Comparison of ENCODE assay signal across 1 cellular context in genomic region chr9:121634800-121635261, GRCh38.
TF ChIP-seq lines count a peak whose summit lies in the region.

No MANE protein-coding gene starts in this region.

TF ChIP-seq in HepG2, 621 proteins besides CTCF, POLR2A, EP300 and RAD21 (continued from another document and continues in another):
- TF ChIP-seq ZNF687 (CRISPR knock-in tag; IDR thresholded peaks at IDR 0.05) (peak; percentile 78), ZSCAN29 (CRISPR knock-in tag; conservative IDR thresholded peaks at IDR 0.05) (no peak), ZNF44 (CRISPR knock-in tag; IDR thresholded peaks at IDR 0.05) (no peak), SALL1 (CRISPR knock-in tag; IDR thresholded peaks at IDR 0.05) (0 out of 2 replicates have a peak, but pooled peaks have one; percentile 34), FOXK2 (IDR thresholded peaks at IDR 0.05) (no peak), MED1 (CRISPR knock-in tag; IDR thresholded peaks at IDR 0.05) (peak; percentile 25; the same call in 1 of the 2 replicates), HOXA5 (CRISPR knock-in tag; IDR thresholded peaks at IDR 0.05) (no peak), ZNF3 (CRISPR knock-in tag; IDR thresholded peaks at IDR 0.05) (no peak), ATM (IDR thresholded peaks at IDR 0.05; ENCODE audit: borderline replicate concordance) (no peak), THAP7 (CRISPR knock-in tag; IDR thresholded peaks at IDR 0.05) (no peak), IKZF1 (IDR thresholded peaks at IDR 0.05) (no peak), GZF1 (CRISPR knock-in tag; IDR thresholded peaks at IDR 0.05) (no peak), XRCC5 (optimal IDR thresholded peaks at IDR 0.05; ENCODE audit: low read length) (peak; percentile 62), ZFX (CRISPR knock-in tag; IDR thresholded peaks at IDR 0.05; ENCODE audit: low read depth) (peak; percentile 59; the same call in 1 of the 2 replicates), FOXA1 (IDR thresholded peaks at IDR 0.05) (no peak), FOXA1 (CRISPR knock-in tag; IDR thresholded peaks at IDR 0.05) (0 out of 2 replicates have a peak, but pooled peaks have one; percentile 11), ARHGAP35 (CRISPR knock-in tag; IDR thresholded peaks at IDR 0.05; ENCODE audit: borderline replicate concordance) (0 out of 2 replicates have a peak, but pooled peaks have one; percentile 20), ZSCAN25 (CRISPR knock-in tag; IDR thresholded peaks at IDR 0.05) (0 out of 2 replicates have a peak, but pooled peaks have one; percentile 13), RFX1 (IDR thresholded peaks at IDR 0.05) (no peak), TCF7L2 (IDR thresholded peaks at IDR 0.05; ENCODE audit: low read depth, low read length) (no peak), ZNF431 (CRISPR knock-in tag; IDR thresholded peaks at IDR 0.05; ENCODE audit: borderline replicate concordance, low read depth) (no peak), BCL3 (CRISPR knock-in tag; IDR thresholded peaks at IDR 0.05) (no peak), TBX2 (CRISPR knock-in tag; IDR thresholded peaks at IDR 0.05; ENCODE audit: borderline replicate concordance) (no peak), NR2F6 (IDR thresholded peaks at IDR 0.05) (no peak), NR2F6 (CRISPR knock-in tag; IDR thresholded peaks at IDR 0.05) (0 out of 2 replicates have a peak, but pooled peaks have one; percentile 34), HMGXB4 (CRISPR knock-in tag; IDR thresholded peaks at IDR 0.05; ENCODE audit: borderline replicate concordance in 1 of 2, low read depth in 1 of 2) (peak in 1 of 2 experiments; percentile 49; a peak in 1 of 4 replicates), SAP130 (CRISPR knock-in tag; IDR thresholded peaks at IDR 0.05; ENCODE audit: low read depth) (peak; percentile 19; the same call in 1 of the 2 replicates), PPARG (CRISPR knock-in tag; conservative IDR thresholded peaks at IDR 0.05) (no peak), SMC3 (IDR thresholded peaks at IDR 0.05; ENCODE audit: low read length) (peak; percentile 47; the same call in 1 of the 2 replicates), KDM2A (CRISPR knock-in tag; IDR thresholded peaks at IDR 0.05; ENCODE audit: borderline replicate concordance, low read depth) (no peak), ZUFSP (CRISPR knock-in tag; IDR thresholded peaks at IDR 0.05; ENCODE audit: borderline replicate concordance) (no peak), ZNF274 (CRISPR knock-in tag; IDR thresholded peaks at IDR 0.05) (peak; percentile 56; the same call in 1 of the 2 replicates), SAFB2 (CRISPR knock-in tag; IDR thresholded peaks at IDR 0.05; ENCODE audit: borderline replicate concordance, low read depth) (no peak), EEA1 (CRISPR knock-in tag; IDR thresholded peaks at IDR 0.05; ENCODE audit: borderline replicate concordance) (no peak), DNMT1 (CRISPR knock-in tag; IDR thresholded peaks at IDR 0.05) (peak; percentile 28; the same call in 1 of the 2 replicates), ELF3 (CRISPR knock-in tag; IDR thresholded peaks at IDR 0.05) (0 out of 2 replicates have a peak, but pooled peaks have one; percentile 12), CEBPG (CRISPR knock-in tag; IDR thresholded peaks at IDR 0.05) (no peak), PRMT3 (CRISPR knock-in tag; IDR thresholded peaks at IDR 0.05; ENCODE audit: borderline replicate concordance, low read depth) (no peak), ZNF263 (CRISPR knock-in tag; IDR thresholded peaks at IDR 0.05) (0 out of 2 replicates have a peak, but pooled peaks have one; percentile 4), SMYD3 (CRISPR knock-in tag; IDR thresholded peaks at IDR 0.05) (no peak), ZSCAN21 (CRISPR knock-in tag; IDR thresholded peaks at IDR 0.05; ENCODE audit: borderline replicate concordance) (peak; percentile 43; the same call in 1 of the 2 replicates), ZNF343 (CRISPR knock-in tag; IDR thresholded peaks at IDR 0.05) (0 out of 2 replicates have a peak, but pooled peaks have one; percentile 35), LRRFIP1 (CRISPR knock-in tag; conservative IDR thresholded peaks at IDR 0.05) (no peak), IRF2 (CRISPR knock-in tag; IDR thresholded peaks at IDR 0.05) (0 out of 2 replicates have a peak, but pooled peaks have one; percentile 19), ZKSCAN1 (IDR thresholded peaks at IDR 0.05; ENCODE audit: low read length) (no peak), ZNF589 (CRISPR knock-in tag; conservative IDR thresholded peaks at IDR 0.05) (no peak)
- TF ChIP-seq, protein P1, sequence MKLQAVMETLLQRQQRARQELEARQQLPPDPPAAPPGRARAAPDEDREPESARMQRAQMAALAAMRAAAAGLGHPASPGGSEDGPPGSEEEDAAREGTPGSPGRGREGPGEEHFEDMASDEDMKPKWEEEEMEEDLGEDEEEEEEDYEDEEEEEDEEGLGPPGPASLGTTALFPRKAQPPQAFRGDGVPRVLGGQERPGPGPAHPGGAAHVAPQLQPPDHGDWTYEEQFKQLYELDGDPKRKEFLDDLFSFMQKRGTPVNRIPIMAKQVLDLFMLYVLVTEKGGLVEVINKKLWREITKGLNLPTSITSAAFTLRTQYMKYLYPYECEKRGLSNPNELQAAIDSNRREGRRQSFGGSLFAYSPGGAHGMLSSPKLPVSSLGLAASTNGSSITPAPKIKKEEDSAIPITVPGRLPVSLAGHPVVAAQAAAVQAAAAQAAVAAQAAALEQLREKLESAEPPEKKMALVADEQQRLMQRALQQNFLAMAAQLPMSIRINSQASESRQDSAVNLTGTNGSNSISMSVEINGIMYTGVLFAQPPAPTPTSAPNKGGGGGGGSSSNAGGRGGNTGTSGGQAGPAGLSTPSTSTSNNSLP (IDR thresholded peaks at IDR 0.05; ENCODE audit: low read depth, low read length) = no peak
- TF ChIP-seq, protein P2, sequence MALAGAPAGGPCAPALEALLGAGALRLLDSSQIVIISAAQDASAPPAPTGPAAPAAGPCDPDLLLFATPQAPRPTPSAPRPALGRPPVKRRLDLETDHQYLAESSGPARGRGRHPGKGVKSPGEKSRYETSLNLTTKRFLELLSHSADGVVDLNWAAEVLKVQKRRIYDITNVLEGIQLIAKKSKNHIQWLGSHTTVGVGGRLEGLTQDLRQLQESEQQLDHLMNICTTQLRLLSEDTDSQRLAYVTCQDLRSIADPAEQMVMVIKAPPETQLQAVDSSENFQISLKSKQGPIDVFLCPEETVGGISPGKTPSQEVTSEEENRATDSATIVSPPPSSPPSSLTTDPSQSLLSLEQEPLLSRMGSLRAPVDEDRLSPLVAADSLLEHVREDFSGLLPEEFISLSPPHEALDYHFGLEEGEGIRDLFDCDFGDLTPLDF (CRISPR knock-in tag; IDR thresholded peaks at IDR 0.05) = no peak
- TF ChIP-seq, protein P3, sequence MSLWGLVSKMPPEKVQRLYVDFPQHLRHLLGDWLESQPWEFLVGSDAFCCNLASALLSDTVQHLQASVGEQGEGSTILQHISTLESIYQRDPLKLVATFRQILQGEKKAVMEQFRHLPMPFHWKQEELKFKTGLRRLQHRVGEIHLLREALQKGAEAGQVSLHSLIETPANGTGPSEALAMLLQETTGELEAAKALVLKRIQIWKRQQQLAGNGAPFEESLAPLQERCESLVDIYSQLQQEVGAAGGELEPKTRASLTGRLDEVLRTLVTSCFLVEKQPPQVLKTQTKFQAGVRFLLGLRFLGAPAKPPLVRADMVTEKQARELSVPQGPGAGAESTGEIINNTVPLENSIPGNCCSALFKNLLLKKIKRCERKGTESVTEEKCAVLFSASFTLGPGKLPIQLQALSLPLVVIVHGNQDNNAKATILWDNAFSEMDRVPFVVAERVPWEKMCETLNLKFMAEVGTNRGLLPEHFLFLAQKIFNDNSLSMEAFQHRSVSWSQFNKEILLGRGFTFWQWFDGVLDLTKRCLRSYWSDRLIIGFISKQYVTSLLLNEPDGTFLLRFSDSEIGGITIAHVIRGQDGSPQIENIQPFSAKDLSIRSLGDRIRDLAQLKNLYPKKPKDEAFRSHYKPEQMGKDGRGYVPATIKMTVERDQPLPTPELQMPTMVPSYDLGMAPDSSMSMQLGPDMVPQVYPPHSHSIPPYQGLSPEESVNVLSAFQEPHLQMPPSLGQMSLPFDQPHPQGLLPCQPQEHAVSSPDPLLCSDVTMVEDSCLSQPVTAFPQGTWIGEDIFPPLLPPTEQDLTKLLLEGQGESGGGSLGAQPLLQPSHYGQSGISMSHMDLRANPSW (CRISPR knock-in tag; IDR thresholded peaks at IDR 0.05; ENCODE audit: borderline replicate concordance) = no peak
